Comparison of ENCODE assay signal across 12 cellular contexts in the genomic region with DNA sequence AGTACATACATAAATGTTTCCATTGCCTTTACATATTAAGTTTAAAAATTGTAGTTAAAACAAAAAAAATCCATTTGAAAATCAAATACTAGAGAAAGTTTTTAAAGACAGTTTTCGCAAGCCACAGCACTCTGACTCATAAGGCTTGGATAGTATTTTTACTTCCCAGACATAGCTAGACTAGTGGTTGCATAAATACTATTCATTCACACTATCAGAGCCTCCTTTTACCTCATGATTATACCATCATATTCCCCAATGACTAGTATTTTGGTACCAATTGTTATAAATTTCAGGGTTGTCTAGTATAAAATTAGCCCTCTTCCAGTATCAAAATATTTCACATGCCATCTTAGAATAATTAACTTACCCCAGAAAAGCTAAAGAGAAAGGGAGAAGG.
DNase-seq lines count a peak whose midpoint lies in the region; TF ChIP-seq lines count a peak whose summit lies in the region.
"Had no signal": no experiment of that assay in that cellular context is flagged by ENCODE, and none has a peak within 500 bp of the region (broad histone marks: within the 10 kb centered on the region; RNA-seq: fewer than 3 reads in every experiment).

No MANE protein-coding gene starts in this region.

- peak overlapping the region; percentile 83 for H3K27ac ChIP-seq in smooth muscle cell (ENCODE audit: low read depth)
- no peak overlapping the region for H3K27ac ChIP-seq in hepatocyte
- H3K27ac ChIP-seq: lower lobe of right lung, VCaP had no signal

- no peaks in the 10 kb centered on the region for H3K9me2 ChIP-seq in hepatocyte (replicated peaks; ENCODE audit: insufficient read depth)

- H3K9ac ChIP-seq in smooth muscle cell (ENCODE audit: low read depth): no peak overlapping the region

- no peaks in the 10 kb centered on the region for H3K9me3 ChIP-seq in smooth muscle cell (replicated peaks; ENCODE audit: low read depth)
- no peaks in the 10 kb centered on the region for H3K9me3 ChIP-seq in hepatocyte (ENCODE audit: low read depth)
- H3K9me3 ChIP-seq: lower lobe of right lung had no signal

- H2AFZ ChIP-seq in smooth muscle cell (ENCODE audit: low read depth): no peak overlapping the region
- H2AFZ ChIP-seq in hepatocyte: no peak overlapping the region

- in situ Hi-C loops in SK-MEL-5 (cut with HindIII; ENCODE audit: low pct_unique_long_range_greater_than_20kb, low sequenced_read_pairs): no loop called here

- H3K79me2 ChIP-seq in smooth muscle cell (ENCODE audit: low read depth): no peaks in the 10 kb centered on the region
- H3K79me2 ChIP-seq in hepatocyte: no peaks in the 10 kb centered on the region

- DNase-seq in HCEC 1CT (peak; percentile 69), SK-MEL-5 (ENCODE audit: low read depth, low spot score) (peak; percentile 2), fibroblast of the aortic adventitia (ENCODE audit: low read depth) (peak; percentile 74), smooth muscle cell (lab: John Stamatoyannopoulos, UW; ENCODE audit: unreplicated experiment) (no peak), pons (ENCODE audit: low spot score) (no peak), COR-L47 (lab: John Stamatoyannopoulos, UW) (no peak), hepatocyte (ENCODE audit: low spot score) (no peak)
- DNase-seq: activated naive CD4-positive, alpha-beta T cell treated with Interleukin-2 at 50 U/mL for 16 hours; lower lobe of right lung; NCI-H2171 treated with DMSO at 0.1 percent for 48 hours; stimulated activated naive CD8-positive, alpha-beta T cell treated with anti-CD3 and anti-CD28 coated beads, Interleukin-15, Interleukin-2, amounts not matched to agents 100 U/mL and 50 U/mL, for 24 hours had no signal

- no peak for TF ChIP-seq CTCF in fibroblast of the aortic adventitia (IDR thresholded peaks at IDR 0.05; ENCODE audit: insufficient read depth, low read length)
- TF ChIP-seq CTCF in smooth muscle cell (IDR thresholded peaks at IDR 0.05; ENCODE audit: borderline replicate concordance, insufficient read depth, poor library complexity, severe bottlenecking): no peak
- no peak for TF ChIP-seq CTCF in hepatocyte (IDR thresholded peaks at IDR 0.05; ENCODE audit: poor library complexity)

- no peak overlapping the region for H3K4me3 ChIP-seq in fibroblast of the aortic adventitia (ENCODE audit: low read depth, low read length)
- no peak overlapping the region for H3K4me3 ChIP-seq in smooth muscle cell
- no peak overlapping the region for H3K4me3 ChIP-seq in hepatocyte
- H3K4me3 ChIP-seq: lower lobe of right lung had no signal

- peaks cover 8% of the 10 kb centered on the region for H3F3A ChIP-seq in smooth muscle cell (ENCODE audit: low read depth)

- peak overlapping the region; percentile 81 for H3K4me2 ChIP-seq in smooth muscle cell
- H3K4me2 ChIP-seq in hepatocyte: no peak overlapping the region

- no peaks in the 10 kb centered on the region for H3K36me3 ChIP-seq in smooth muscle cell (ENCODE audit: low read depth)
- H3K36me3 ChIP-seq in hepatocyte (replicated peaks; ENCODE audit: insufficient read depth, low read depth): no peaks in the 10 kb centered on the region
- H3K36me3 ChIP-seq: lower lobe of right lung had no signal

- WGBS in smooth muscle cell (ENCODE audit: low lambda C conversion rate): 25% methylated on average over 1 of the region's 1 CpG
- 81% methylated on average over 1 of the region's 1 CpG for WGBS in hepatocyte (ENCODE audit: low lambda C conversion rate, missing lambda C conversion rate)

- H3K27me3 ChIP-seq in smooth muscle cell (ENCODE audit: low read depth) (no peaks in the 10 kb centered on the region), hepatocyte (no peaks in the 10 kb centered on the region)

- H3K4me1 ChIP-seq in smooth muscle cell (ENCODE audit: low read depth): peaks cover 7% of the 10 kb centered on the region
- peaks cover 3% of the 10 kb centered on the region for H3K4me1 ChIP-seq in hepatocyte (ENCODE audit: insufficient read depth)
- H3K4me1 ChIP-seq: lower lobe of right lung had no signal

- H4K20me1 ChIP-seq in smooth muscle cell (ENCODE audit: low read depth): no peaks in the 10 kb centered on the region
- no peaks in the 10 kb centered on the region for H4K20me1 ChIP-seq in hepatocyte (ENCODE audit: insufficient read depth, poor library complexity, severe bottlenecking)

Comparison
In these comparisons a context has a peak if more than half of its experiments do, and no peak if none do; other contexts are left out.
1. DNase-seq: peak in HCEC 1CT (single experiment), SK-MEL-5 (single experiment) and fibroblast of the aortic adventitia (single experiment); none in smooth muscle cell (single experiment), pons (single experiment), COR-L47 (single experiment) and hepatocyte (single experiment).